8 cellular contexts compared by ENCODE assay signal in the genomic region with DNA sequence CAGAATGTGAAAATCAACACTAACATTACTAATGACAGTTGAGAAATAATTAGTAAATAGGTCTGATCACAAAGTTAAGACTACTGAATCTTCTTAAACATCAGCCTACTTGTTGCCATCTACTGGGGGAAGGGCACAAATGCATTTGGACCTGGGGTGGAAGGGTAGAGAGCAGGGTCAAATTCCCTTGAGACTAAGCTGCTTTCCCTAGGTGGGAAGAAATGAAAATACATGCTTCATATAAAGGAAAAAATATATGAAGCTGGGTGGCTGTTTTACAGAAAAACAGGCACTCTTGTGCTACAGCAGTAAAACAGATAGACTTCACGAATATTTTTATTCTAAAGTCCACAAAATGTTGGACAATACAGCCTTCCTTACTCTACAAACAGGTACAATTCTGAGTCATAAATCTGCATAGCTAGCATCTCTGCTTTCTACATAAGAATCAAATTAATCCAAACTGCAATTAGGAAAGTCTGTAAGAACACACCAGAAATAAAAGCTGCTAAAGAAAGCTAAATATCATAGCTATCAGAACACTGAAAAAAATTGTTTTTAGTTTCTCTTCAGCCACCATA. TPM values are rescaled to one million over a fixed set of nuclear protein-coding genes. Genes with fewer than 3 reads are reported as not detected.
DNase-seq lines count a peak whose midpoint lies in the region; ATAC-seq and TF ChIP-seq lines count a peak whose summit lies in the region.

No MANE protein-coding gene starts in this region.

- no peaks in the 10 kb centered on the region for H3K27me3 Mint-ChIP-seq in activated CD8-positive, alpha-beta memory T cell treated with anti-CD3 and anti-CD28 coated beads, Interleukin-2, amount 10 ng/mL, durations not matched to agents 7 days and 5 days
- no peaks in the 10 kb centered on the region for H3K27me3 Mint-ChIP-seq in central memory CD8-positive, alpha-beta T cell

- no peak overlapping the region for H2AFZ ChIP-seq in parathyroid adenoma

- H3K4me3 Mint-ChIP-seq in activated CD8-positive, alpha-beta memory T cell treated with anti-CD3 and anti-CD28 coated beads, Interleukin-2, amount 10 ng/mL, durations not matched to agents 7 days and 5 days = no peak overlapping the region
- no peak overlapping the region for H3K4me3 Mint-ChIP-seq in central memory CD8-positive, alpha-beta T cell

- no peak overlapping the region for H3K9ac ChIP-seq in parathyroid adenoma

- H3K4me3 ChIP-seq in parathyroid adenoma (ENCODE audit: low read depth, low read length) (no peak overlapping the region), tibial artery (no peak overlapping the region)

- no peak overlapping the region for H3K4me2 ChIP-seq in parathyroid adenoma (ENCODE audit: low read length)

- TF ChIP-seq CTCF in parathyroid adenoma (IDR thresholded peaks at IDR 0.05) = peak; percentile 15
- peak in 1 of 2 experiments; percentile 5 for TF ChIP-seq CTCF in tibial artery (IDR thresholded peaks at IDR 0.05)

- H3K27ac Mint-ChIP-seq in activated CD8-positive, alpha-beta memory T cell treated with anti-CD3 and anti-CD28 coated beads, Interleukin-2, amount 10 ng/mL, durations not matched to agents 7 days and 5 days = peak overlapping the region; percentile 65
- H3K27ac Mint-ChIP-seq in central memory CD8-positive, alpha-beta T cell (ENCODE audit: low read depth) = peak overlapping the region; percentile 32

- DNase-seq in activated CD8-positive, alpha-beta memory T cell treated with anti-CD3 and anti-CD28 coated beads, Interleukin-2, amount 10 ng/mL, durations not matched to agents 7 days and 5 days = peak; percentile 49
- DNase-seq in activated CD8-positive, alpha-beta memory T cell treated with anti-CD3 and anti-CD28 coated beads, Interleukin-2, amount 50 U/mL, for 4 hours = no peak
- DNase-seq in H4 (ENCODE audit: low spot score) = peak; percentile 24
- peak; percentile 26 for DNase-seq in NCI-H2196 treated with DMSO at 0.1 percent for 48 hours (lab: John Stamatoyannopoulos, UW; ENCODE audit: unreplicated experiment)
- no peak for DNase-seq in central memory CD8-positive, alpha-beta T cell (ENCODE audit: low spot score in 2 of 2)
- no peak for DNase-seq in NK-92 treated with Interleukin-12 subunit alpha and Interleukin-12 subunit beta, amount 100 ng/mL, for 24 hours (lab: John Stamatoyannopoulos, UW)
- DNase-seq in tibial artery = no peak

- H3K27me3 ChIP-seq in parathyroid adenoma (ENCODE audit: control insufficient read depth, insufficient read depth, low read length) = no peaks in the 10 kb centered on the region
- no peaks in the 10 kb centered on the region for H3K27me3 ChIP-seq in tibial artery

- ATAC-seq in activated CD8-positive, alpha-beta memory T cell treated with anti-CD3 and anti-CD28 coated beads, Interleukin-2, amount 10 ng/mL, durations not matched to agents 7 days and 5 days = peak; percentile 74
- ATAC-seq in central memory CD8-positive, alpha-beta T cell (replicated peaks; ENCODE audit: extremely low read depth, poor library complexity, severe bottlenecking) = no peak

- intact Hi-C loops in tibial artery (cut with DNase I; ENCODE audit: low total_unique reads) = no loop called here

- peaks cover 40% of the 10 kb centered on the region for H3K4me1 Mint-ChIP-seq in activated CD8-positive, alpha-beta memory T cell treated with anti-CD3 and anti-CD28 coated beads, Interleukin-2, amount 10 ng/mL, durations not matched to agents 7 days and 5 days
- peaks cover 42% of the 10 kb centered on the region for H3K4me1 Mint-ChIP-seq in central memory CD8-positive, alpha-beta T cell

- peaks cover 51% of the 10 kb centered on the region for H3K79me2 ChIP-seq in parathyroid adenoma

- CTCF ChIA-PET in activated CD8-positive, alpha-beta memory T cell treated with anti-CD3 and anti-CD28 coated beads, Interleukin-2, amount 10 ng/mL, durations not matched to agents 7 days and 5 days (lab: Charles Lee) = interaction anchor here (0.8 to 4.4 kb wide), 12 partner anchors 11 to 135 kb away, joined by 3 to 37 read pairs (median 4); partner anchors contain the start of genes FBXO36 and TRIP12

- H3K4me1 ChIP-seq in parathyroid adenoma (peaks cover 12% of the 10 kb centered on the region), tibial artery (peaks cover 0 to 74% (median 22%) of the 10 kb centered on the region in 4 donors)

- H3K27ac ChIP-seq in parathyroid adenoma = no peak overlapping the region
- H3K27ac ChIP-seq in tibial artery = no peak overlapping the region

- H3K36me3 Mint-ChIP-seq in activated CD8-positive, alpha-beta memory T cell treated with anti-CD3 and anti-CD28 coated beads, Interleukin-2, amount 10 ng/mL, durations not matched to agents 7 days and 5 days = peaks cover 18% of the 10 kb centered on the region
- peaks cover 13% of the 10 kb centered on the region for H3K36me3 Mint-ChIP-seq in central memory CD8-positive, alpha-beta T cell (ENCODE audit: insufficient read depth)

- H3K36me3 ChIP-seq in parathyroid adenoma (ENCODE audit: control insufficient read depth, insufficient read depth, low read length) (no peaks in the 10 kb centered on the region), tibial artery (peaks cover 10 to 16% (median 10%) of the 10 kb centered on the region in 3 donors)

- no peaks in the 10 kb centered on the region for H3K9me3 Mint-ChIP-seq in activated CD8-positive, alpha-beta memory T cell treated with anti-CD3 and anti-CD28 coated beads, Interleukin-2, amount 10 ng/mL, durations not matched to agents 7 days and 5 days (ENCODE audit: low read depth)
- H3K9me3 Mint-ChIP-seq in central memory CD8-positive, alpha-beta T cell = no peaks in the 10 kb centered on the region

- no peaks in the 10 kb centered on the region for H3K9me3 ChIP-seq in parathyroid adenoma (ENCODE audit: control insufficient read depth, low read length)
- no peaks in the 10 kb centered on the region for H3K9me3 ChIP-seq in tibial artery

RNA-seq across cellular contexts. Expression of gene TRIP12, which starts 10.9 kb away (rescaled TPM):
- total RNA-seq in activated CD8-positive, alpha-beta memory T cell treated with anti-CD3 and anti-CD28 coated beads, Interleukin-2, amount 10 ng/mL, durations not matched to agents 7 days and 5 days = 100 to 1,000 TPM; 235 to 270 TPM
- 61.8 and 69.2 TPM in 2 replicates for total RNA-seq in H4 (2014; rRNA removed; shearing (Covaris generic))

RNA-seq across cellular contexts. Expression of gene FBXO36, which starts 11.4 kb away (rescaled TPM):
- 1 to 10 TPM in 1 of 2 experiments, under 1 TPM in 1; 0.54 to 1.4 TPM for total RNA-seq in activated CD8-positive, alpha-beta memory T cell treated with anti-CD3 and anti-CD28 coated beads, Interleukin-2, amount 10 ng/mL, durations not matched to agents 7 days and 5 days
- 4.8 and 5.3 TPM in 2 replicates for total RNA-seq in H4 (2014; rRNA removed; shearing (Covaris generic))

Comparison
In these comparisons a context has a peak if more than half of its experiments do, and no peak if none do; other contexts are left out.
1. DNase-seq: peak in activated CD8-positive, alpha-beta memory T cell treated with anti-CD3 and anti-CD28 coated beads, Interleukin-2, amount 10 ng/mL, durations not matched to agents 7 days and 5 days (single experiment), H4 (single experiment) and NCI-H2196 treated with DMSO at 0.1 percent for 48 hours (single experiment); none in activated CD8-positive, alpha-beta memory T cell treated with anti-CD3 and anti-CD28 coated beads, Interleukin-2, amount 50 U/mL, for 4 hours (single experiment), central memory CD8-positive, alpha-beta T cell (0 of 2), NK-92 treated with Interleukin-12 subunit alpha and Interleukin-12 subunit beta, amount 100 ng/mL, for 24 hours (single experiment) and tibial artery (0 of 2).